ENCODE assay signal across 19 cellular contexts in the genomic region with DNA sequence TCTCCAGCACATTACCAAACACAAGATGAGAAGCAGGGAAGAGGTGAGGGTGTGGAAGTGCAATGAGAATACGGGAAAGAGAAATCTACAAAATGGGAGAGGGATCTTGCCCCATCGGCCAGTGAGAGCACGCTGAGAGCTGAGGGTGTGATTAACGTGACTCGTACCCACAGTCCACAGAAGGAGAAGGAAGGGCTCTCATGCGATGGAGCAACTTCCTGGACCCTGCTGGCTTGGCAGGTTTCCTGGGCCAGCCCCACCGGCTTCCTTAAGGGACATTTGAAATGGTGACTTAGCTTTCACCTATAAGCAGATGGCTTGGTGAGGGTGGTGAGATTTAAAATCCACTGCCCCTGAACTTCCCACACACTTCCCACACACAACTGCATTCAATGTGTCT.
DNase-seq lines count a peak whose midpoint lies in the region; ATAC-seq and TF ChIP-seq lines count a peak whose summit lies in the region.
"Had no signal": no experiment of that assay in that cellular context is flagged by ENCODE, and none has a peak within 500 bp of the region (broad histone marks: within the 10 kb centered on the region; RNA-seq: fewer than 3 reads in every experiment).

No MANE protein-coding gene starts in this region.

- H3K27me3 ChIP-seq in MG63 (no peaks in the 10 kb centered on the region), colonic mucosa (no peaks in the 10 kb centered on the region)
- no peaks in the 10 kb centered on the region for H3K27me3 ChIP-seq in naive thymus-derived CD4-positive, alpha-beta T cell (ENCODE audit: control insufficient read depth in 2 of 2, insufficient read depth in 2 of 2, low read length in 2 of 2)
- H3K27me3 ChIP-seq: foreskin keratinocyte had no signal

- intact Hi-C loops in CD14-positive monocyte (cut with micrococcal nuclease) = no loop called here
- intact Hi-C loops in colonic mucosa (cut with DNase I) = no loop called here
- intact Hi-C loops in naive thymus-derived CD4-positive, alpha-beta T cell (cut with micrococcal nuclease) = no loop called here

- TF ChIP-seq CTCF in CD14-positive monocyte (IDR thresholded peaks at IDR 0.05) (no peak), colonic mucosa (IDR thresholded peaks at IDR 0.05) (no peak)

- peak overlapping the region; percentile 53 to 73 for H3K4me3 Mint-ChIP-seq in CD14-positive monocyte
- no peak overlapping the region for H3K4me3 Mint-ChIP-seq in naive thymus-derived CD4-positive, alpha-beta T cell
- H3K4me3 Mint-ChIP-seq: WTC11 had no signal

- H3K9me3 ChIP-seq in MG63 (no peaks in the 10 kb centered on the region), colonic mucosa (no peaks in the 10 kb centered on the region)
- no peaks in the 10 kb centered on the region for H3K9me3 ChIP-seq in naive thymus-derived CD4-positive, alpha-beta T cell (ENCODE audit: control insufficient read depth in 2 of 3, low read length in 3 of 3)

- POLR2A ChIA-PET in naive thymus-derived CD4-positive, alpha-beta T cell (lab: Charles Lee) = no interaction called here

- peak overlapping the region in 6 of 7 donors; percentile 16 to 77 (median 53) for H3K27ac Mint-ChIP-seq in CD14-positive monocyte
- H3K27ac Mint-ChIP-seq in naive thymus-derived CD4-positive, alpha-beta T cell = peak overlapping the region in 1 of 9 donors; percentile 35
- H3K27ac Mint-ChIP-seq: WTC11 had no signal

- no peak overlapping the region for H3K4me3 ChIP-seq in MG63
- no peak overlapping the region for H3K4me3 ChIP-seq in colonic mucosa
- H3K4me3 ChIP-seq in naive thymus-derived CD4-positive, alpha-beta T cell (ENCODE audit: low read length) = no peak overlapping the region

- CTCF ChIA-PET in naive thymus-derived CD4-positive, alpha-beta T cell (lab: Charles Lee) = no interaction called here

- peak; percentile 62 for ATAC-seq in naive thymus-derived CD4-positive, alpha-beta T cell
- ATAC-seq: foreskin keratinocyte; stimulated activated naive CD8-positive, alpha-beta T cell treated with anti-CD3 and anti-CD28 coated beads, Interleukin-15, Interleukin-2, amounts not matched to agents 100 U/mL and 50 U/mL, for 24 hours; WTC11 had no signal

- no peaks in the 10 kb centered on the region for H3K36me3 Mint-ChIP-seq in CD14-positive monocyte
- H3K36me3 Mint-ChIP-seq in naive thymus-derived CD4-positive, alpha-beta T cell = no peaks in the 10 kb centered on the region
- H3K36me3 Mint-ChIP-seq: WTC11 had no signal

- peaks cover 2 to 6% (median 4%) of the 10 kb centered on the region in 3 donors for H3K27me3 Mint-ChIP-seq in CD14-positive monocyte (ENCODE audit: low read depth in 3 of 3)
- peaks cover 0 to 2% (median 0%) of the 10 kb centered on the region in 5 donors for H3K27me3 Mint-ChIP-seq in naive thymus-derived CD4-positive, alpha-beta T cell

- H3K9me3 Mint-ChIP-seq in CD14-positive monocyte = peaks cover 0 to 9% (median 4%) of the 10 kb centered on the region in 7 donors
- H3K9me3 Mint-ChIP-seq in naive thymus-derived CD4-positive, alpha-beta T cell = peaks cover 0 to 2% (median 0%) of the 10 kb centered on the region in 11 donors
- H3K9me3 Mint-ChIP-seq: WTC11 had no signal

- no peaks in the 10 kb centered on the region for H3K4me1 ChIP-seq in colonic mucosa
- peaks cover 11 to 15% of the 10 kb centered on the region in 2 donors for H3K4me1 ChIP-seq in naive thymus-derived CD4-positive, alpha-beta T cell (ENCODE audit: control insufficient read depth in 2 of 2, insufficient read depth in 2 of 2, low read length in 2 of 2)

- H3K9ac ChIP-seq in colonic mucosa (ENCODE audit: low read depth in 2 of 2, low read length in 2 of 2) = no peak overlapping the region
- H3K9ac ChIP-seq: KMS-11 had no signal

- H3K36me3 ChIP-seq in MG63 = no peaks in the 10 kb centered on the region
- H3K36me3 ChIP-seq in colonic mucosa = no peaks in the 10 kb centered on the region
- no peaks in the 10 kb centered on the region for H3K36me3 ChIP-seq in naive thymus-derived CD4-positive, alpha-beta T cell (ENCODE audit: control insufficient read depth in 2 of 3, insufficient read depth in 3 of 3, low read length in 3 of 3)

- H3K4me1 Mint-ChIP-seq in CD14-positive monocyte = peaks cover 65% of the 10 kb centered on the region
- H3K4me1 Mint-ChIP-seq in naive thymus-derived CD4-positive, alpha-beta T cell = peaks cover 6 to 47% (median 24%) of the 10 kb centered on the region in 7 donors

- H3K27ac ChIP-seq in colonic mucosa = no peak overlapping the region
- H3K27ac ChIP-seq in naive thymus-derived CD4-positive, alpha-beta T cell (ENCODE audit: low read depth, low read length) = no peak overlapping the region
- H3K27ac ChIP-seq: foreskin keratinocyte, KMS-11 had no signal

- DNase-seq in CD14-positive monocyte (ENCODE audit: low spot score) (peak; percentile 63), MG63 (peak; percentile 13), colonic mucosa (peak; percentile 33), NCI-H2171 (lab: John Stamatoyannopoulos, UW) (no peak), RKO (ENCODE audit: low spot score) (no peak), NCI-H510A treated with DMSO at 0.1 percent for 48 hours (lab: John Stamatoyannopoulos, UW) (no peak)
- no peak for DNase-seq in naive thymus-derived CD4-positive, alpha-beta T cell
- no peak for DNase-seq in activated T-cell treated with anti-CD3 and anti-CD28 coated beads, Interleukin-2, amount 50 U/mL, for 48 hours
- DNase-seq: activated effector memory CD4-positive, alpha-beta T cell treated with Interleukin-2 at 50 U/mL for 16 hours; AML-193; anterior cingulate cortex; DMS 273 treated with DMSO at 0.1 percent for 48 hours; foreskin keratinocyte; NCI-H146; nucleus accumbens; small intestine; stimulated activated naive CD8-positive, alpha-beta T cell treated with anti-CD3 and anti-CD28 coated beads, Interleukin-15, Interleukin-2, amounts not matched to agents 100 U/mL and 50 U/mL, for 24 hours had no signal

Comparison
In these comparisons a context has a peak if more than half of its experiments do, and no peak if none do; other contexts are left out.
1. DNase-seq: peak in CD14-positive monocyte (single experiment), MG63 (single experiment) and colonic mucosa (single experiment); none in naive thymus-derived CD4-positive, alpha-beta T cell (0 of 9), NCI-H2171 (single experiment), RKO (single experiment), activated T-cell treated with anti-CD3 and anti-CD28 coated beads, Interleukin-2, amount 50 U/mL, for 48 hours (0 of 2) and NCI-H510A treated with DMSO at 0.1 percent for 48 hours (single experiment).
2. H3K4me3 Mint-ChIP-seq: peak in CD14-positive monocyte (2 of 2); none in naive thymus-derived CD4-positive, alpha-beta T cell (0 of 10).